In the genomic region with DNA sequence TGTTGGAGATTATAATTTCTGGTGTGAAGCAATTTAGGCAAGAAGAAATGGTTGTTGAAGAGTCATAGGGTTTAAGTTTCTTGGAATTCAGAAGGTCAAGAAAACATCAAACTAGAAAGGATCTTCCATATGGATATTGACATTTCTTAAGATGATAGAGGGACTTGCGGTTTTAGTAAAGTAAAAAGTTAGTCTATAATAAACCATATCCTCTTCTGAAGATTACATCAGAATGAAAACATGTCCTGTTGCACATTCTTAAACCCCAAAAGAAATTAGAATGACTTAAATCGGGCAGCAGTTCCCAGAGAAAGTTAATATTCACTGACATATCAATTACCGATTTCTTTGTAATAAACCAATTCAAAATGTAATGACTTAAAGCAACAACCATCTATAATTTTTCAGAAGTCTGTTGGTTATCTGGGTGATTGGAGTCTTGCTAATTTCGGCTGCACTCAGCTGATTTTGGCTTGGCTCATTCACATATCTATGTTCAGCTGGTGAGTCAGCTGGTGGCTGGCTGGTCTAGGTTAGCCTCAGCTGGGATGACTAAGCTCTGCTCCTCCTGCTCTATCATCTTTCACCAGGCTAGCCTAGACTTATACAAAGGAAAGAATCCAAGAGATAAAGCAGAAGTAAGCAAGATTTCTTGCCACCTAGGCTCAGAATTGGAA, we compare ENCODE assay signal across 10 cellular contexts. TPM values are rescaled to one million over a fixed set of nuclear protein-coding genes. Genes with fewer than 3 reads are reported as not detected.
DNase-seq lines count a peak whose midpoint lies in the region; TF ChIP-seq lines count a peak whose summit lies in the region.
"Had no signal": no experiment of that assay in that cellular context is flagged by ENCODE, and none has a peak within 500 bp of the region (broad histone marks: within the 10 kb centered on the region; RNA-seq: fewer than 3 reads in every experiment).

No MANE protein-coding gene starts in this region.

- no peak overlapping the region for H2AFZ ChIP-seq in mammary epithelial cell (ENCODE audit: low read depth, low read length)

- in situ Hi-C loops in mammary epithelial cell (cut with MboI; ENCODE audit: low sequenced_read_pairs in 2 of 2): no loop called here
- in situ Hi-C loops in KBM-7 (cut with MboI; ENCODE audit: low pct_unique_long_range_greater_than_20kb, low sequenced_read_pairs): no loop called here

- H3K9me3 ChIP-seq in mammary epithelial cell (replicated peaks; ENCODE audit: insufficient read depth, low read length): no peaks in the 10 kb centered on the region

- H3K9ac ChIP-seq in mammary epithelial cell (ENCODE audit: insufficient read depth, low read length): no peak overlapping the region

- no peaks in the 10 kb centered on the region for H3K27me3 ChIP-seq in mammary epithelial cell (ENCODE audit: insufficient read depth, low read length)

- H3K27ac ChIP-seq in mammary epithelial cell (ENCODE audit: insufficient read depth, low read depth, low read length): peak overlapping the region; percentile 16

- H3K4me2 ChIP-seq in mammary epithelial cell (ENCODE audit: insufficient read depth, low read depth, low read length): peak overlapping the region; percentile 70

- intact Hi-C loops in mammary epithelial cell (cut with micrococcal nuclease): no loop called here

- peaks cover 12% of the 10 kb centered on the region for H3K4me1 ChIP-seq in mammary epithelial cell (ENCODE audit: insufficient read depth, low read length)

- no peaks in the 10 kb centered on the region for H4K20me1 ChIP-seq in mammary epithelial cell (ENCODE audit: insufficient read depth, low read length)

- dilution Hi-C loops in mammary epithelial cell (cut with HindIII; ENCODE audit: low sequenced_read_pairs): no loop called here

- WGBS in mammary epithelial cell (ENCODE audit: low coverage, missing lambda C conversion rate): 64% methylated on average over 4 of the region's 4 CpGs

- CTCF ChIA-PET in mammary epithelial cell (lab: Charles Lee; ENCODE audit: low non-redundant PET): no interaction called here

- no peak overlapping the region for H3K4me3 ChIP-seq in mammary epithelial cell (replicated peaks in 1 of 3; ENCODE audit: insufficient read depth in 1 of 3, low read depth in 2 of 3, low read length in 3 of 3)
- H3K4me3 ChIP-seq: lung had no signal

- no peaks in the 10 kb centered on the region for H3K79me2 ChIP-seq in mammary epithelial cell (ENCODE audit: insufficient read depth, low read length)

- no TSS peak for BruUV-seq in mammary epithelial cell (replicated peaks; lab: Mats Ljungman, UMichigan)

- TF ChIP-seq CTCF in mammary epithelial cell (conservative IDR thresholded peaks at IDR 0.05 in 1 of 2, IDR thresholded peaks at IDR 0.05 in 1 of 2; ENCODE audit: extremely low read depth in 1 of 2, insufficient read depth in 1 of 2, low read depth in 1 of 2, low read length in 2 of 2): no peak

- H3K36me3 ChIP-seq in mammary epithelial cell (ENCODE audit: insufficient read depth, low read length): no peaks in the 10 kb centered on the region

- DNase-seq in ELF-1 (ENCODE audit: low read depth, low spot score): peak; percentile 36
- DNase-seq in LHCN-M2 (ENCODE audit: low read depth): peak; percentile 85
- DNase-seq in mammary epithelial cell: peak; percentile 82
- DNase-seq in non-pigmented ciliary epithelial cell (ENCODE audit: low read depth): peak; percentile 78
- no peak for DNase-seq in NAMALWA (ENCODE audit: low spot score)
- DNase-seq in SK-N-DZ (ENCODE audit: low spot score): no peak
- DNase-seq in KBM-7: no peak
- no peak for DNase-seq in NCI-H2171 treated with DMSO at 0.1 percent for 48 hours (lab: John Stamatoyannopoulos, UW)
- DNase-seq: NCI-H1417 treated with DMSO at 0.1 percent for 48 hours had no signal

RNA-seq across cellular contexts. Expression of gene DYNLT3, which starts 24.4 kb away (rescaled TPM):
- total RNA-seq in LHCN-M2 (2014; rRNA removed) (50.9 and 54.8 TPM in 2 replicates), mammary epithelial cell (10 to 100 TPM; 36.8 to 47.3 TPM)
- 28.4 TPM for polyA plus RNA-seq in LHCN-M2 (2012)
- 19.8 TPM for polyA plus RNA-seq in mammary epithelial cell
- polyA minus RNA-seq in mammary epithelial cell: 19.0 TPM
- polyA plus RNA-seq in SK-N-DZ (2014; cell fraction: cytosol; rRNA removed): 15.3 and 18.2 TPM in 2 replicates
- polyA plus RNA-seq in SK-N-DZ (2014; cell fraction: nucleus; rRNA removed): 8.0 and 15.9 TPM in 2 replicates

Comparison
In these comparisons a context has a peak if more than half of its experiments do, and no peak if none do; other contexts are left out.
1. DNase-seq: peak in ELF-1 (single experiment), LHCN-M2 (single experiment), mammary epithelial cell (single experiment) and non-pigmented ciliary epithelial cell (single experiment); none in NAMALWA (single experiment), SK-N-DZ (single experiment), KBM-7 (single experiment) and NCI-H2171 treated with DMSO at 0.1 percent for 48 hours (single experiment).